Comparison of ENCODE assay signal across 19 cellular contexts in the genomic region with DNA sequence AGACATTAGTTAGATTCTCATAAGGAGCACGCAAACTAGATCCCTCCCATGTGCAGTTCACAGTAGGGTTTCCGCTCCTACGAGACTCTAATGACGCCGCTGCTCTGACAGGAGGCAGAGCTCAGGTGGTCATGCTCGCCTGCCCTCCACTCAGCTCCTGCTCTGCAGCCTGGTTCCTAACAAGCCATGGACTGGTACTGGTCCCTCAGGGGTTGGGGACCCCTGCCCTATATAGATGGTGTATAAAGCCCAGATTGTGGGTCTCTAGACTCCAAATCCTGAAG.
"Had no signal": no experiment of that assay in that cellular context is flagged by ENCODE, and none has a peak within 500 bp of the region (broad histone marks: within the 10 kb centered on the region; RNA-seq: fewer than 3 reads in every experiment).

No MANE protein-coding gene starts in this region.

- H3K4me1 ChIP-seq: right atrium auricular region, transverse colon had no signal

- FAIRE-seq: endothelial cell of umbilical vein, kidney had no signal

- H3K4me3 ChIP-seq: right atrium auricular region, transverse colon had no signal

- H3K9me3 ChIP-seq: right atrium auricular region, transverse colon had no signal

- H3K36me3 ChIP-seq: right atrium auricular region, transverse colon had no signal

- H3K27me3 ChIP-seq: right atrium auricular region, transverse colon had no signal

- ATAC-seq: activated T-cell treated with anti-CD3 and anti-CD28 coated beads, Interleukin-2, amount 50 U/mL, for 72 hours; left ventricle myocardium superior; natural killer cell treated with Interleukin-12 subunit alpha and Interleukin-12 subunit beta and Interleukin-15 and Interleukin-18, amount 100 ng/mL, for 72 hours had no signal

- DNase-seq: activated CD4-positive, alpha-beta T cell treated with anti-CD3 and anti-CD28 coated beads, Interleukin-2, amount 10 ng/mL, durations not matched to agents 24 days and 14 days; activated CD4-positive, CD25-positive, alpha-beta regulatory T cell; activated CD8-positive, alpha-beta memory T cell treated with anti-CD3 and anti-CD28 coated beads, Interleukin-2, amount 50 U/mL, for 48 hours; activated naive CD8-positive, alpha-beta T cell treated with anti-CD3 and anti-CD28 coated beads for 36 hours; activated T-cell treated with anti-CD3 and anti-CD28 coated beads, Interleukin-2, amount 50 U/mL, for 72 hours; cerebellar nuclear complex; effector CD8-positive, alpha-beta T cell; foreskin fibroblast; hypothalamus; kidney; left ventricle myocardium superior; mesenchymal stem cell; stimulated activated CD4-positive, alpha-beta T cell treated with anti-CD3 and anti-CD28 coated beads, Interleukin-4, amount 100 ng/mL, for 24 hours; stimulated activated naive CD4-positive, alpha-beta T cell treated with Interleukin-2 at 50 U/mL for 16 hours; substantia nigra; transverse colon had no signal

- H3K27ac ChIP-seq: right atrium auricular region, transverse colon had no signal
